24 cellular contexts compared by ENCODE assay signal in genomic region chr15:25735550-25736384, GRCh38.
DNase-seq lines count a peak whose midpoint lies in the region; ATAC-seq and TF ChIP-seq lines count a peak whose summit lies in the region.
"Had no signal": no experiment of that assay in that cellular context is flagged by ENCODE, and none has a peak within 500 bp of the region (broad histone marks: within the 10 kb centered on the region; RNA-seq: fewer than 3 reads in every experiment).

No MANE protein-coding gene starts in this region.

- H3K4me1 ChIP-seq in IMR-90 (ENCODE audit: control insufficient read depth, insufficient read depth, low read length) (peaks cover 13% of the 10 kb centered on the region), osteoblast (ENCODE audit: insufficient read depth, low read length) (peaks cover 20% of the 10 kb centered on the region)

- H4K20me1 ChIP-seq in IMR-90 (ENCODE audit: insufficient read depth, low read length) (no peaks in the 10 kb centered on the region), osteoblast (ENCODE audit: insufficient read depth, low read length) (no peaks in the 10 kb centered on the region)

- no peak for ATAC-seq in IMR-90 (ENCODE audit: low read depth)
- no peak for ATAC-seq in naive thymus-derived CD8-positive, alpha-beta T cell
- ATAC-seq in HG03175 (IDR thresholded peaks at IDR 0.05; ENCODE audit: unreplicated experiment): no peak
- ATAC-seq: effector memory CD8-positive, alpha-beta T cell; GM12878; sciatic nerve; stimulated activated memory B cell treated with anti-CD40 and anti-IgM and Interleukin-4, amounts not matched to agents 10 μg/mL and 1 μg/mL and 100 μg/mL, for 72 hours had no signal

- H3K14ac ChIP-seq in IMR-90 (replicated peaks; ENCODE audit: low read depth, low read length): 0 out of 2 replicates have a peak overlapping the region, but pooled peaks have one; percentile 7

- DNase-seq in G401 (ENCODE audit: low spot score) (peak; percentile 59), IMR-90 (no peak), cerebellar cortex (ENCODE audit: low spot score) (peak; percentile 53), osteoblast (ENCODE audit: insufficient read length, low spot score, missing footprints) (peak; percentile 13), COLO668 (lab: John Stamatoyannopoulos, UW; ENCODE audit: unreplicated experiment) (no peak)
- DNase-seq in naive thymus-derived CD8-positive, alpha-beta T cell: no peak
- DNase-seq: activated naive CD4-positive, alpha-beta T cell; activated T-cell treated with anti-CD3 and anti-CD28 coated beads, Interleukin-2, amount 50 U/mL, for 4 hours; effector memory CD8-positive, alpha-beta T cell; erythroblast; mammary epithelial cell; NCI-H1048; NCI-H1930; NCI-H2227 treated with DMSO at 0.1 percent for 48 hours; NCI-H774; RPMI8226; stimulated activated CD4-positive, alpha-beta T cell treated with anti-CD3 and anti-CD28 coated beads, Interleukin-4, amount 100 ng/mL, for 4 hours had no signal

- H3K18ac ChIP-seq in IMR-90 (ENCODE audit: low read depth, low read length): no peak overlapping the region

- H3K9me1 ChIP-seq in IMR-90 (ENCODE audit: insufficient read depth, low read length): peaks cover 23% of the 10 kb centered on the region

- TF ChIP-seq CTCF in IMR-90 (conservative IDR thresholded peaks at IDR 0.05; ENCODE audit: low read depth, low read length): no peak
- no peak for TF ChIP-seq CTCF in osteoblast (IDR thresholded peaks at IDR 0.05; ENCODE audit: extremely low read depth, low read depth, low read length)

- H3K27ac ChIP-seq in IMR-90 (ENCODE audit: insufficient read depth, low read length): no peak overlapping the region
- H3K27ac ChIP-seq in osteoblast (ENCODE audit: low read depth, low read length): no peak overlapping the region
- H3K27ac ChIP-seq: brain microvascular endothelial cell had no signal

- H3K9ac ChIP-seq in IMR-90 (ENCODE audit: low read depth, low read length): no peak overlapping the region

- peaks cover 0 to 42% (median 9%) of the 10 kb centered on the region in 3 donors for H3K36me3 Mint-ChIP-seq in naive thymus-derived CD8-positive, alpha-beta T cell
- H3K36me3 Mint-ChIP-seq: stimulated activated memory B cell treated with anti-CD40 and anti-IgM and Interleukin-4, amounts not matched to agents 10 μg/mL and 1 μg/mL and 100 μg/mL, for 72 hours had no signal

- no peak overlapping the region for H2BK20ac ChIP-seq in IMR-90 (ENCODE audit: low read depth, low read length)

- H3K23ac ChIP-seq in IMR-90 (ENCODE audit: low read depth, low read length): no peak overlapping the region

- no peak overlapping the region for H3K56ac ChIP-seq in IMR-90 (ENCODE audit: extremely low read depth, insufficient read depth, low read length)

- no peak overlapping the region for H3K4me2 ChIP-seq in IMR-90 (ENCODE audit: low read depth, low read length)
- H3K4me2 ChIP-seq in osteoblast (ENCODE audit: insufficient read depth, low read length): no peak overlapping the region

- no peak overlapping the region for H2BK15ac ChIP-seq in IMR-90 (ENCODE audit: low read depth, low read length)

- H3K27me3 Mint-ChIP-seq in naive thymus-derived CD8-positive, alpha-beta T cell: no peaks in the 10 kb centered on the region
- H3K27me3 Mint-ChIP-seq: effector memory CD8-positive, alpha-beta T cell had no signal

- TF ChIP-seq RAD21 in IMR-90 (IDR thresholded peaks at IDR 0.05; ENCODE audit: low read length): no peak

- peak overlapping the region; percentile 50 for H2AK9ac ChIP-seq in IMR-90 (replicated peaks; ENCODE audit: low read depth, low read length, poor library complexity)

- peak overlapping the region; percentile 17; the same call in 1 of the 2 replicates for H3K4ac ChIP-seq in IMR-90 (ENCODE audit: low read depth, low read length)

- peaks cover 17 to 53% of the 10 kb centered on the region in 2 experiments; a peak in 3 of 4 replicates for H3K79me1 ChIP-seq in IMR-90 (ENCODE audit: low read depth in 1 of 2, low read length in 2 of 2)

- no peak overlapping the region for H4K5ac ChIP-seq in IMR-90 (ENCODE audit: low read depth, low read length)

- H3K4me1 Mint-ChIP-seq in naive thymus-derived CD8-positive, alpha-beta T cell: peaks cover 20 to 26% (median 23%) of the 10 kb centered on the region in 4 donors

- CTCF ChIA-PET in IMR-90 (lab: Yijun Ruan, JAX): interaction anchor here (1.9 kb wide), 1 partner anchor 198 kb away, joined by 6 read pairs; no protein-coding TSS in a partner anchor

- in situ Hi-C loops in G401 (cut with HindIII; ENCODE audit: low sequenced_read_pairs) (no loop called here), IMR-90 (cut with MboI; ENCODE audit: low sequenced_read_pairs) (no loop called here)

- H4K8ac ChIP-seq in IMR-90 (ENCODE audit: low read depth in 2 of 2, low read length in 2 of 2): no peak overlapping the region

- intact Hi-C loops in IMR-90 (cut with micrococcal nuclease): loop anchor here (2.0 to 5.0 kb wide), 2 partner anchors 117 to 347 kb away; no protein-coding TSS in a partner anchor

- POLR2A ChIA-PET in IMR-90 (lab: Charles Lee; ENCODE audit: unreplicated experiment): no interaction called here
- POLR2A ChIA-PET in naive thymus-derived CD8-positive, alpha-beta T cell (lab: Charles Lee): no interaction called here

- no peak overlapping the region for H2BK5ac ChIP-seq in IMR-90 (ENCODE audit: low read depth, low read length, poor library complexity, severe bottlenecking)

- peaks cover 4% of the 10 kb centered on the region for H3K79me2 ChIP-seq in osteoblast (ENCODE audit: insufficient read depth, low read length)

- H3K4me3 ChIP-seq in IMR-90 (ENCODE audit: insufficient read depth, low read depth, low read length) (no peak overlapping the region), osteoblast (ENCODE audit: insufficient read depth, low read length) (no peak overlapping the region)
- H3K4me3 ChIP-seq: GM12878 had no signal

- no peaks in the 10 kb centered on the region; the same call in 1 of the 2 replicates for H3K36me3 ChIP-seq in IMR-90 (ENCODE audit: control insufficient read depth, insufficient read depth, low read length)
- peaks cover 3% of the 10 kb centered on the region for H3K36me3 ChIP-seq in osteoblast (ENCODE audit: insufficient read depth, low read length)
- H3K36me3 ChIP-seq: brain microvascular endothelial cell had no signal

- dilution Hi-C loops in IMR-90 (cut with HindIII; ENCODE audit: low sequenced_read_pairs, unreplicated experiment): no loop called here

- no peaks in the 10 kb centered on the region for H3K9me3 Mint-ChIP-seq in naive thymus-derived CD8-positive, alpha-beta T cell
- H3K9me3 Mint-ChIP-seq: activated T-cell treated with anti-CD3 and anti-CD28 coated beads, Interleukin-2, amount 50 U/mL, for 4 hours; CD14-positive monocyte; effector memory CD8-positive, alpha-beta T cell; stimulated activated memory B cell treated with anti-CD40 and anti-IgM and Interleukin-4, amounts not matched to agents 10 μg/mL and 1 μg/mL and 100 μg/mL, for 72 hours had no signal

- TF ChIP-seq POLR2A in IMR-90 (IDR thresholded peaks at IDR 0.05; ENCODE audit: low read depth, low read length): no peak

- no peaks in the 10 kb centered on the region for H3K27me3 ChIP-seq in IMR-90 (ENCODE audit: control insufficient read depth, insufficient read depth, low read length)
- H3K27me3 ChIP-seq in osteoblast (ENCODE audit: insufficient read depth, low read length): no peaks in the 10 kb centered on the region
- H3K27me3 ChIP-seq: brain microvascular endothelial cell had no signal

- H3K9me3 ChIP-seq in IMR-90 (ENCODE audit: control insufficient read depth, insufficient read depth, low read length): no peaks in the 10 kb centered on the region
- no peaks in the 10 kb centered on the region for H3K9me3 ChIP-seq in osteoblast (ENCODE audit: low read depth, low read length)

- WGBS in IMR-90 (ENCODE audit: extremely low coverage in 2 of 2, insufficient read length in 1 of 2), 2 experiments: 93% methylated on average over 24 of the region's 30 CpGs; no CpG with 5 or more reads in 1 of the 2 experiments

- H2BK120ac ChIP-seq in IMR-90 (ENCODE audit: low read depth, low read length): peak overlapping the region; percentile 13; the same call in 1 of the 2 replicates

- no peak overlapping the region for H2AFZ ChIP-seq in IMR-90 (replicated peaks; ENCODE audit: low read length, poor library complexity)
- H2AFZ ChIP-seq in osteoblast (ENCODE audit: low read length): no peak overlapping the region

- peak overlapping the region in 2 of 10 donors; percentile 44 to 88 for H3K27ac Mint-ChIP-seq in naive thymus-derived CD8-positive, alpha-beta T cell
- H3K27ac Mint-ChIP-seq: progenitor cell of endocrine pancreas; stimulated activated memory B cell treated with anti-CD40 and anti-IgM and Interleukin-4, amounts not matched to agents 10 μg/mL and 1 μg/mL and 100 μg/mL, for 72 hours had no signal

- H4K91ac ChIP-seq in IMR-90 (ENCODE audit: insufficient read depth, low read depth, low read length): peak overlapping the region; percentile 3; the same call in 1 of the 2 replicates

- peak overlapping the region; percentile 51; the same call in 1 of the 2 replicates for H2AK5ac ChIP-seq in IMR-90 (ENCODE audit: low read depth, low read length)

- H3K4me3 Mint-ChIP-seq in naive thymus-derived CD8-positive, alpha-beta T cell: no peak overlapping the region
- H3K4me3 Mint-ChIP-seq: activated T-cell treated with anti-CD3 and anti-CD28 coated beads, Interleukin-2, amount 50 U/mL, for 4 hours; CD14-positive monocyte; effector memory CD8-positive, alpha-beta T cell; stimulated activated memory B cell treated with anti-CD40 and anti-IgM and Interleukin-4, amounts not matched to agents 10 μg/mL and 1 μg/mL and 100 μg/mL, for 72 hours had no signal

- BruUV-seq in IMR-90 (replicated peaks; lab: Mats Ljungman, UMichigan): no TSS peak

TF ChIP-seq in IMR-90, 13 proteins besides CTCF, POLR2A, EP300 and RAD21 (continues in another document):
- TF ChIP-seq RFX5 (IDR thresholded peaks at IDR 0.05; ENCODE audit: low read depth, low read length) (no peak), RCOR1 (IDR thresholded peaks at IDR 0.05; ENCODE audit: insufficient replicate concordance, low read length) (no peak), NFE2L2 (IDR thresholded peaks at IDR 0.05; ENCODE audit: low read depth, low read length) (no peak), ELK1 (IDR thresholded peaks at IDR 0.05; ENCODE audit: borderline replicate concordance, low read depth, low read length) (no peak)

Comparison
In these comparisons a context has a peak if more than half of its experiments do, and no peak if none do; other contexts are left out.
1. DNase-seq: peak in G401 (single experiment), cerebellar cortex (single experiment) and osteoblast (single experiment); none in IMR-90 (single experiment), naive thymus-derived CD8-positive, alpha-beta T cell (0 of 10) and COLO668 (single experiment).